In genomic region chr14:88748288-88748687, GRCh38 we compare ENCODE assay signal across 1 cellular context.
TF ChIP-seq lines count a peak whose summit lies in the region.

No MANE protein-coding gene starts in this region.

TF ChIP-seq in IMR-90, 13 proteins besides CTCF, POLR2A, EP300 and RAD21:
- no peak for TF ChIP-seq ELK1 (IDR thresholded peaks at IDR 0.05; ENCODE audit: borderline replicate concordance, low read depth, low read length)
- no peak for TF ChIP-seq MXI1 (IDR thresholded peaks at IDR 0.05; ENCODE audit: borderline replicate concordance, low read depth, low read length)
- no peak for TF ChIP-seq SMC3 (IDR thresholded peaks at IDR 0.05; ENCODE audit: low read depth, low read length)
- TF ChIP-seq BHLHE40 (IDR thresholded peaks at IDR 0.05; ENCODE audit: low read depth, low read length) = no peak
- TF ChIP-seq MAFK (IDR thresholded peaks at IDR 0.05; ENCODE audit: low read depth, low read length) = no peak
- no peak for TF ChIP-seq CHD1 (IDR thresholded peaks at IDR 0.05; ENCODE audit: low read depth, low read length)
- no peak for TF ChIP-seq CEBPB (IDR thresholded peaks at IDR 0.05; ENCODE audit: low read depth, low read length)
- TF ChIP-seq RFX5 (IDR thresholded peaks at IDR 0.05; ENCODE audit: low read depth, low read length) = no peak
- no peak for TF ChIP-seq RCOR1 (IDR thresholded peaks at IDR 0.05; ENCODE audit: insufficient replicate concordance, low read length)
- TF ChIP-seq MAZ (IDR thresholded peaks at IDR 0.05; ENCODE audit: borderline replicate concordance, low read depth, low read length) = no peak
- TF ChIP-seq FOS (IDR thresholded peaks at IDR 0.05; ENCODE audit: low read depth, low read length) = no peak
- TF ChIP-seq, protein P1, sequence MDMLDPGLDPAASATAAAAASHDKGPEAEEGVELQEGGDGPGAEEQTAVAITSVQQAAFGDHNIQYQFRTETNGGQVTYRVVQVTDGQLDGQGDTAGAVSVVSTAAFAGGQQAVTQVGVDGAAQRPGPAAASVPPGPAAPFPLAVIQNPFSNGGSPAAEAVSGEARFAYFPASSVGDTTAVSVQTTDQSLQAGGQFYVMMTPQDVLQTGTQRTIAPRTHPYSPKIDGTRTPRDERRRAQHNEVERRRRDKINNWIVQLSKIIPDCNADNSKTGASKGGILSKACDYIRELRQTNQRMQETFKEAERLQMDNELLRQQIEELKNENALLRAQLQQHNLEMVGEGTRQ (IDR thresholded peaks at IDR 0.05; ENCODE audit: low read depth, low read length) = no peak
- TF ChIP-seq NFE2L2 (IDR thresholded peaks at IDR 0.05; ENCODE audit: low read depth, low read length) = no peak
